11 cellular contexts compared by ENCODE assay signal in the genomic region with DNA sequence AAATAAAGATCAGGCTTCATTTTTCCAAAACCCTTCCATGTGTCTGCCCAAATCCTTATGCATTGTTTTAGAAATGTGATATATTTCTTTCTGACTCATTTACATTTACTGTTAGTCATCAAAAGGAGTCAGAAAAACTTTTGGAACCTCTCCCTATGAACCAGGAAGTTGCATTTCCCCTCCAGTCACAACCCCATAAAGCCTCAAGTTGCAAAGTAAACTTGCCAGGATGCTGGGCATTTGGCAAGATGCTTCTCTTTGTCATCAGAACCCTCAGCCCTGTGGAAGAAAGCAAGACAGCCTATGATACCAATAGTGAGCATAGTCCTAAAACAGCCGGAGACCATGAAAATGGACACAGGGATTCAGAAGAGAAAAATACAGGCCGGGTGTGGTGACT.
DNase-seq lines count a peak whose midpoint lies in the region; ATAC-seq, FAIRE-seq and TF ChIP-seq lines count a peak whose summit lies in the region.
"Had no signal": no experiment of that assay in that cellular context is flagged by ENCODE, and none has a peak within 500 bp of the region (broad histone marks: within the 10 kb centered on the region; RNA-seq: fewer than 3 reads in every experiment).

No MANE protein-coding gene starts in this region.

- CTCF ChIA-PET in Calu3 (lab: Charles Lee) (no interaction called here), mammary epithelial cell (lab: Charles Lee; ENCODE audit: low non-redundant PET) (no interaction called here)

- intact Hi-C loops in Calu3 (cut with micrococcal nuclease; ENCODE audit: unreplicated experiment) (no loop called here), mammary epithelial cell (cut with micrococcal nuclease) (no loop called here), kidney (cut with DNase I) (no loop called here), CD14-positive monocyte (cut with micrococcal nuclease) (no loop called here)

- peak; percentile 47 for DNase-seq in Calu3
- peak; percentile 10 for DNase-seq in NCI-H2196 treated with DMSO at 0.1 percent for 48 hours (lab: John Stamatoyannopoulos, UW; ENCODE audit: unreplicated experiment)
- DNase-seq in mammary epithelial cell: peak; percentile 95
- no peak for DNase-seq in omental fat pad (ENCODE audit: low spot score)
- no peak for DNase-seq in H7
- no peak for DNase-seq in stimulated activated CD4-positive, alpha-beta T cell treated with anti-CD3 and anti-CD28 coated beads, Interleukin-4, amount 100 ng/mL, for 4 hours
- no peak for DNase-seq in kidney
- no peak for DNase-seq in CD14-positive monocyte (ENCODE audit: low spot score)
- DNase-seq: NCI-H2171 treated with DMSO at 0.1 percent for 48 hours had no signal

- BruUV-seq in Calu3 (replicated peaks; lab: Mats Ljungman, UMichigan): no TSS peak
- no TSS peak for BruUV-seq in mammary epithelial cell (replicated peaks; lab: Mats Ljungman, UMichigan)

- no peak for TF ChIP-seq CTCF in Calu3 (IDR thresholded peaks at IDR 0.05; ENCODE audit: unreplicated experiment)
- no peak for TF ChIP-seq CTCF in mammary epithelial cell (conservative IDR thresholded peaks at IDR 0.05 in 1 of 2, IDR thresholded peaks at IDR 0.05 in 1 of 2; ENCODE audit: extremely low read depth in 1 of 2, insufficient read depth in 1 of 2, low read depth in 1 of 2, low read length in 2 of 2)
- TF ChIP-seq CTCF in omental fat pad (IDR thresholded peaks at IDR 0.05): no peak
- no peak for TF ChIP-seq CTCF in kidney (IDR thresholded peaks at IDR 0.05; ENCODE audit: borderline replicate concordance, extremely low read depth, insufficient read depth)
- no peak for TF ChIP-seq CTCF in CD14-positive monocyte (IDR thresholded peaks at IDR 0.05)

- H3K4me3 Mint-ChIP-seq in Calu3 (ENCODE audit: low read depth, unreplicated experiment) (no peak overlapping the region), CD14-positive monocyte (no peak overlapping the region)
- H3K4me3 Mint-ChIP-seq: stimulated activated effector memory CD8-positive, alpha-beta T cell treated with anti-CD3 and anti-CD28 coated beads, Interleukin-12 subunit alpha, Interleukin-12 subunit beta, amount 100 ng/mL, for 72 hours had no signal

- no peak overlapping the region for H3K4me2 ChIP-seq in mammary epithelial cell (ENCODE audit: insufficient read depth, low read depth, low read length)

- no peak for FAIRE-seq in kidney (lab: Jason Lieb, UNC)

- peak overlapping the region; percentile 80 for H3K27ac Mint-ChIP-seq in Calu3 (ENCODE audit: unreplicated experiment)
- H3K27ac Mint-ChIP-seq in CD14-positive monocyte: no peak overlapping the region
- H3K27ac Mint-ChIP-seq: stimulated activated effector memory CD8-positive, alpha-beta T cell treated with anti-CD3 and anti-CD28 coated beads, Interleukin-12 subunit alpha, Interleukin-12 subunit beta, amount 100 ng/mL, for 72 hours had no signal

- no peak overlapping the region for H3K9ac ChIP-seq in mammary epithelial cell (ENCODE audit: insufficient read depth, low read length)
- no peak overlapping the region for H3K9ac ChIP-seq in kidney (ENCODE audit: low read length in 2 of 2)

- no peaks in the 10 kb centered on the region for H4K20me1 ChIP-seq in mammary epithelial cell (ENCODE audit: insufficient read depth, low read length)

- H3K27ac ChIP-seq in mammary epithelial cell (ENCODE audit: insufficient read depth, low read depth, low read length): peak overlapping the region; percentile 21
- no peak overlapping the region for H3K27ac ChIP-seq in kidney (ENCODE audit: low read depth in 2 of 2, low read length in 2 of 2)
- H3K27ac ChIP-seq: cardiac muscle cell had no signal

- dilution Hi-C loops in mammary epithelial cell (cut with HindIII; ENCODE audit: low sequenced_read_pairs): no loop called here

- in situ Hi-C loops in mammary epithelial cell (cut with MboI; ENCODE audit: low sequenced_read_pairs in 2 of 2): no loop called here

- no peak overlapping the region for H3K4me3 ChIP-seq in mammary epithelial cell (replicated peaks in 1 of 3; ENCODE audit: insufficient read depth in 1 of 3, low read depth in 2 of 3, low read length in 3 of 3)
- H3K4me3 ChIP-seq in H7 (ENCODE audit: insufficient read depth, low read depth, low read length): no peak overlapping the region
- H3K4me3 ChIP-seq in kidney (ENCODE audit: low read length in 2 of 2): no peak overlapping the region
- H3K4me3 ChIP-seq: cardiac muscle cell had no signal

- H3K36me3 ChIP-seq in mammary epithelial cell (ENCODE audit: insufficient read depth, low read length): no peaks in the 10 kb centered on the region
- H3K36me3 ChIP-seq in H7 (replicated peaks; ENCODE audit: control insufficient read depth, insufficient read depth, low read length): no peaks in the 10 kb centered on the region
- H3K36me3 ChIP-seq in kidney (ENCODE audit: control insufficient read depth in 1 of 2, insufficient read depth in 2 of 2, low read length in 2 of 2): no peaks in the 10 kb centered on the region
- H3K36me3 ChIP-seq: cardiac muscle cell had no signal

- H3K4me1 Mint-ChIP-seq in Calu3 (ENCODE audit: low read depth, unreplicated experiment) (peaks cover 46% of the 10 kb centered on the region), CD14-positive monocyte (peaks cover 7% of the 10 kb centered on the region)
- H3K4me1 Mint-ChIP-seq: stimulated activated effector memory CD8-positive, alpha-beta T cell treated with anti-CD3 and anti-CD28 coated beads, Interleukin-12 subunit alpha, Interleukin-12 subunit beta, amount 100 ng/mL, for 72 hours had no signal

- H3K9me3 Mint-ChIP-seq in Calu3 (ENCODE audit: low read depth, unreplicated experiment): peaks cover 7% of the 10 kb centered on the region
- H3K9me3 Mint-ChIP-seq in CD14-positive monocyte: peaks cover 0 to 3% (median 0%) of the 10 kb centered on the region in 7 donors

- H3K4me1 ChIP-seq in mammary epithelial cell (ENCODE audit: insufficient read depth, low read length) (peaks cover 32% of the 10 kb centered on the region), kidney (ENCODE audit: control insufficient read depth in 1 of 2, insufficient read depth in 1 of 2, low read depth in 1 of 2, low read length in 2 of 2) (no peaks in the 10 kb centered on the region)

- WGBS in mammary epithelial cell (ENCODE audit: low coverage, missing lambda C conversion rate): 58% methylated on average over 2 of the region's 2 CpGs

- H2AFZ ChIP-seq in mammary epithelial cell (ENCODE audit: low read depth, low read length): no peak overlapping the region

- H3K36me3 Mint-ChIP-seq in Calu3 (ENCODE audit: insufficient read depth, unreplicated experiment) (no peaks in the 10 kb centered on the region), CD14-positive monocyte (no peaks in the 10 kb centered on the region)
- H3K36me3 Mint-ChIP-seq: stimulated activated effector memory CD8-positive, alpha-beta T cell treated with anti-CD3 and anti-CD28 coated beads, Interleukin-12 subunit alpha, Interleukin-12 subunit beta, amount 100 ng/mL, for 72 hours had no signal

- no peaks in the 10 kb centered on the region for H3K79me2 ChIP-seq in mammary epithelial cell (ENCODE audit: insufficient read depth, low read length)

- ATAC-seq in omental fat pad (ENCODE audit: low FRiP score): peak; percentile 71
- ATAC-seq: stimulated activated effector memory CD8-positive, alpha-beta T cell treated with anti-CD3 and anti-CD28 coated beads, Interleukin-12 subunit alpha, Interleukin-12 subunit beta, amount 100 ng/mL, for 72 hours had no signal

- H3K27me3 Mint-ChIP-seq in Calu3 (ENCODE audit: unreplicated experiment) (no peaks in the 10 kb centered on the region), CD14-positive monocyte (ENCODE audit: low read depth in 3 of 3) (peaks cover 2 to 3% (median 2%) of the 10 kb centered on the region in 3 donors)

- H3K27me3 ChIP-seq in mammary epithelial cell (ENCODE audit: insufficient read depth, low read length) (no peaks in the 10 kb centered on the region), H7 (ENCODE audit: control insufficient read depth, insufficient read depth, low read length) (no peaks in the 10 kb centered on the region)
- H3K27me3 ChIP-seq: cardiac muscle cell had no signal

- H3K9me3 ChIP-seq in mammary epithelial cell (replicated peaks; ENCODE audit: insufficient read depth, low read length) (no peaks in the 10 kb centered on the region), kidney (ENCODE audit: control insufficient read depth in 1 of 2, low read length in 2 of 2) (no peaks in the 10 kb centered on the region)

Comparison
In these comparisons a context has a peak if more than half of its experiments do, and no peak if none do; other contexts are left out.
1. DNase-seq: peak in Calu3 (single experiment), NCI-H2196 treated with DMSO at 0.1 percent for 48 hours (single experiment) and mammary epithelial cell (single experiment); none in omental fat pad (single experiment), H7 (single experiment), stimulated activated CD4-positive, alpha-beta T cell treated with anti-CD3 and anti-CD28 coated beads, Interleukin-4, amount 100 ng/mL, for 4 hours (0 of 2), kidney (single experiment) and CD14-positive monocyte (single experiment).